ENCODE assay signal across 1 cellular context in the genomic region with DNA sequence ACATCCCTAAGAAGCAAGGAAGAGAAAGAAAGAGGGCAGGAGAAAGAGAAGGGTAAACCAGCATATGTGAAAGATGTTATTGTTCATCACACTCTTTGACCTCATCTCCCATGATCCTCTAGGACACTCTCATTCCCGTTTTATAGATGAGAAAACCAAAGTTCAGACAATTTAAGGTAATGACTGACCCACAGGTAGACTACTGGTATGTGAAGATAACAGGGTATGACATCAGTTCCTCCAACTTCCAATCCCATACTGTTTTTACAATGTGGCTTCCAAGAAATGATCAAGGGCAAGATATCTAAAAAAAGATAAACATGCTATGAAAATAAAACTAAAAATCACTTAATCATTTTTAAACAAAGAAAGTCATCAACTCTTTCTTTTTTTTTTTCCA.
TF ChIP-seq lines count a peak whose summit lies in the region.

No MANE protein-coding gene starts in this region.

TF ChIP-seq in K562, 482 proteins besides CTCF, POLR2A, EP300 and RAD21 (continued from another document and continues in another):
- TF ChIP-seq, protein P1, sequence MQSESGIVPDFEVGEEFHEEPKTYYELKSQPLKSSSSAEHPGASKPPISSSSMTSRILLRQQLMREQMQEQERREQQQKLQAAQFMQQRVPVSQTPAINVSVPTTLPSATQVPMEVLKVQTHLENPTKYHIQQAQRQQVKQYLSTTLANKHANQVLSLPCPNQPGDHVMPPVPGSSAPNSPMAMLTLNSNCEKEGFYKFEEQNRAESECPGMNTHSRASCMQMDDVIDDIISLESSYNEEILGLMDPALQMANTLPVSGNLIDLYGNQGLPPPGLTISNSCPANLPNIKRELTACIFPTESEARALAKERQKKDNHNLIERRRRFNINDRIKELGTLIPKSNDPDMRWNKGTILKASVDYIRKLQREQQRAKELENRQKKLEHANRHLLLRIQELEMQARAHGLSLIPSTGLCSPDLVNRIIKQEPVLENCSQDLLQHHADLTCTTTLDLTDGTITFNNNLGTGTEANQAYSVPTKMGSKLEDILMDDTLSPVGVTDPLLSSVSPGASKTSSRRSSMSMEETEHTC (IDR thresholded peaks at IDR 0.05), result no peak
- no peak for TF ChIP-seq RBM17 (IDR thresholded peaks at IDR 0.05; ENCODE audit: borderline replicate concordance, low read depth, low read length)
- TF ChIP-seq, protein P2, sequence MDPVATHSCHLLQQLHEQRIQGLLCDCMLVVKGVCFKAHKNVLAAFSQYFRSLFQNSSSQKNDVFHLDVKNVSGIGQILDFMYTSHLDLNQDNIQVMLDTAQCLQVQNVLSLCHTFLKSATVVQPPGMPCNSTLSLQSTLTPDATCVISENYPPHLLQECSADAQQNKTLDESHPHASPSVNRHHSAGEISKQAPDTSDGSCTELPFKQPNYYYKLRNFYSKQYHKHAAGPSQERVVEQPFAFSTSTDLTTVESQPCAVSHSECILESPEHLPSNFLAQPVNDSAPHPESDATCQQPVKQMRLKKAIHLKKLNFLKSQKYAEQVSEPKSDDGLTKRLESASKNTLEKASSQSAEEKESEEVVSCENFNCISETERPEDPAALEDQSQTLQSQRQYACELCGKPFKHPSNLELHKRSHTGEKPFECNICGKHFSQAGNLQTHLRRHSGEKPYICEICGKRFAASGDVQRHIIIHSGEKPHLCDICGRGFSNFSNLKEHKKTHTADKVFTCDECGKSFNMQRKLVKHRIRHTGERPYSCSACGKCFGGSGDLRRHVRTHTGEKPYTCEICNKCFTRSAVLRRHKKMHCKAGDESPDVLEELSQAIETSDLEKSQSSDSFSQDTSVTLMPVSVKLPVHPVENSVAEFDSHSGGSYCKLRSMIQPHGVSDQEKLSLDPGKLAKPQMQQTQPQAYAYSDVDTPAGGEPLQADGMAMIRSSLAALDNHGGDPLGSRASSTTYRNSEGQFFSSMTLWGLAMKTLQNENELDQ (CRISPR knock-in tag; IDR thresholded peaks at IDR 0.05; ENCODE audit: borderline replicate concordance), result no peak
- no peak for TF ChIP-seq MXI1 (IDR thresholded peaks at IDR 0.05; ENCODE audit: low read depth, low read length)
- no peak for TF ChIP-seq ZNF507 (tag; conservative IDR thresholded peaks at IDR 0.05)
- no peak for TF ChIP-seq ZNF695 (CRISPR knock-in tag; IDR thresholded peaks at IDR 0.05)
- TF ChIP-seq SAFB2 (IDR thresholded peaks at IDR 0.05; ENCODE audit: borderline replicate concordance, low read depth, low read length, severe bottlenecking), result no peak
- TF ChIP-seq TCFL5 (CRISPR knock-in tag; conservative IDR thresholded peaks at IDR 0.05), result no peak
- TF ChIP-seq, protein P3, sequence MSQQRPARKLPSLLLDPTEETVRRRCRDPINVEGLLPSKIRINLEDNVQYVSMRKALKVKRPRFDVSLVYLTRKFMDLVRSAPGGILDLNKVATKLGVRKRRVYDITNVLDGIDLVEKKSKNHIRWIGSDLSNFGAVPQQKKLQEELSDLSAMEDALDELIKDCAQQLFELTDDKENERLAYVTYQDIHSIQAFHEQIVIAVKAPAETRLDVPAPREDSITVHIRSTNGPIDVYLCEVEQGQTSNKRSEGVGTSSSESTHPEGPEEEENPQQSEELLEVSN (IDR thresholded peaks at IDR 0.05; ENCODE audit: borderline replicate concordance in 1 of 2, extremely low read depth in 1 of 2, insufficient read depth in 1 of 2, insufficient read length in 1 of 2, low read depth in 1 of 2, low read length in 1 of 2, poor library complexity in 1 of 2, severe bottlenecking in 1 of 2), result no peak
- TF ChIP-seq, protein P4, sequence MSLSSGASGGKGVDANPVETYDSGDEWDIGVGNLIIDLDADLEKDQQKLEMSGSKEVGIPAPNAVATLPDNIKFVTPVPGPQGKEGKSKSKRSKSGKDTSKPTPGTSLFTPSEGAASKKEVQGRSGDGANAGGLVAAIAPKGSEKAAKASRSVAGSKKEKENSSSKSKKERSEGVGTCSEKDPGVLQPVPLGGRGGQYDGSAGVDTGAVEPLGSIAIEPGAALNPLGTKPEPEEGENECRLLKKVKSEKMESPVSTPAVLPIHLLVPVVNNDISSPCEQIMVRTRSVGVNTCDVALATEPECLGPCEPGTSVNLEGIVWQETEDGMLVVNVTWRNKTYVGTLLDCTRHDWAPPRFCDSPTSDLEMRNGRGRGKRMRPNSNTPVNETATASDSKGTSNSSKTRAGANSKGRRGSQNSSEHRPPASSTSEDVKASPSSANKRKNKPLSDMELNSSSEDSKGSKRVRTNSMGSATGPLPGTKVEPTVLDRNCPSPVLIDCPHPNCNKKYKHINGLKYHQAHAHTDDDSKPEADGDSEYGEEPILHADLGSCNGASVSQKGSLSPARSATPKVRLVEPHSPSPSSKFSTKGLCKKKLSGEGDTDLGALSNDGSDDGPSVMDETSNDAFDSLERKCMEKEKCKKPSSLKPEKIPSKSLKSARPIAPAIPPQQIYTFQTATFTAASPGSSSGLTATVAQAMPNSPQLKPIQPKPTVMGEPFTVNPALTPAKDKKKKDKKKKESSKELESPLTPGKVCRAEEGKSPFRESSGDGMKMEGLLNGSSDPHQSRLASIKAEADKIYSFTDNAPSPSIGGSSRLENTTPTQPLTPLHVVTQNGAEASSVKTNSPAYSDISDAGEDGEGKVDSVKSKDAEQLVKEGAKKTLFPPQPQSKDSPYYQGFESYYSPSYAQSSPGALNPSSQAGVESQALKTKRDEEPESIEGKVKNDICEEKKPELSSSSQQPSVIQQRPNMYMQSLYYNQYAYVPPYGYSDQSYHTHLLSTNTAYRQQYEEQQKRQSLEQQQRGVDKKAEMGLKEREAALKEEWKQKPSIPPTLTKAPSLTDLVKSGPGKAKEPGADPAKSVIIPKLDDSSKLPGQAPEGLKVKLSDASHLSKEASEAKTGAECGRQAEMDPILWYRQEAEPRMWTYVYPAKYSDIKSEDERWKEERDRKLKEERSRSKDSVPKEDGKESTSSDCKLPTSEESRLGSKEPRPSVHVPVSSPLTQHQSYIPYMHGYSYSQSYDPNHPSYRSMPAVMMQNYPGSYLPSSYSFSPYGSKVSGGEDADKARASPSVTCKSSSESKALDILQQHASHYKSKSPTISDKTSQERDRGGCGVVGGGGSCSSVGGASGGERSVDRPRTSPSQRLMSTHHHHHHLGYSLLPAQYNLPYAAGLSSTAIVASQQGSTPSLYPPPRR (CRISPR knock-in tag; IDR thresholded peaks at IDR 0.05; ENCODE audit: borderline replicate concordance), result no peak
- no peak for TF ChIP-seq GTF2F1 (IDR thresholded peaks at IDR 0.05; ENCODE audit: low read depth, low read length)
- no peak for TF ChIP-seq ADNP (tag; IDR thresholded peaks at IDR 0.05)
- TF ChIP-seq, protein P5, sequence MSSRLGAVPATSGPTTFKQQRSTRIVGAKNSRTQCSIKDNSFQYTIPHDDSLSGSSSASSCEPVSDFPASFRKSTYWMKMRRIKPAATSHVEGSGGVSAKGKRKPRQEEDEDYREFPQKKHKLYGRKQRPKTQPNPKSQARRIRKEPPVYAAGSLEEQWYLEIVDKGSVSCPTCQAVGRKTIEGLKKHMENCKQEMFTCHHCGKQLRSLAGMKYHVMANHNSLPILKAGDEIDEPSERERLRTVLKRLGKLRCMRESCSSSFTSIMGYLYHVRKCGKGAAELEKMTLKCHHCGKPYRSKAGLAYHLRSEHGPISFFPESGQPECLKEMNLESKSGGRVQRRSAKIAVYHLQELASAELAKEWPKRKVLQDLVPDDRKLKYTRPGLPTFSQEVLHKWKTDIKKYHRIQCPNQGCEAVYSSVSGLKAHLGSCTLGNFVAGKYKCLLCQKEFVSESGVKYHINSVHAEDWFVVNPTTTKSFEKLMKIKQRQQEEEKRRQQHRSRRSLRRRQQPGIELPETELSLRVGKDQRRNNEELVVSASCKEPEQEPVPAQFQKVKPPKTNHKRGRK (tag; IDR thresholded peaks at IDR 0.05), result no peak
- no peak for TF ChIP-seq LARP7 (IDR thresholded peaks at IDR 0.05)
- no peak for TF ChIP-seq ZNF354B (CRISPR knock-in tag; IDR thresholded peaks at IDR 0.05)
- no peak for TF ChIP-seq FOSL1 (tag; conservative IDR thresholded peaks at IDR 0.05)
- peak; percentile 78 for TF ChIP-seq DMBX1 (CRISPR knock-in tag; IDR thresholded peaks at IDR 0.05; ENCODE audit: borderline replicate concordance)
- TF ChIP-seq, protein P6, sequence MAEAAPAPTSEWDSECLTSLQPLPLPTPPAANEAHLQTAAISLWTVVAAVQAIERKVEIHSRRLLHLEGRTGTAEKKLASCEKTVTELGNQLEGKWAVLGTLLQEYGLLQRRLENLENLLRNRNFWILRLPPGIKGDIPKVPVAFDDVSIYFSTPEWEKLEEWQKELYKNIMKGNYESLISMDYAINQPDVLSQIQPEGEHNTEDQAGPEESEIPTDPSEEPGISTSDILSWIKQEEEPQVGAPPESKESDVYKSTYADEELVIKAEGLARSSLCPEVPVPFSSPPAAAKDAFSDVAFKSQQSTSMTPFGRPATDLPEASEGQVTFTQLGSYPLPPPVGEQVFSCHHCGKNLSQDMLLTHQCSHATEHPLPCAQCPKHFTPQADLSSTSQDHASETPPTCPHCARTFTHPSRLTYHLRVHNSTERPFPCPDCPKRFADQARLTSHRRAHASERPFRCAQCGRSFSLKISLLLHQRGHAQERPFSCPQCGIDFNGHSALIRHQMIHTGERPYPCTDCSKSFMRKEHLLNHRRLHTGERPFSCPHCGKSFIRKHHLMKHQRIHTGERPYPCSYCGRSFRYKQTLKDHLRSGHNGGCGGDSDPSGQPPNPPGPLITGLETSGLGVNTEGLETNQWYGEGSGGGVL (CRISPR knock-in tag; IDR thresholded peaks at IDR 0.05), result no peak
- TF ChIP-seq, protein P7, sequence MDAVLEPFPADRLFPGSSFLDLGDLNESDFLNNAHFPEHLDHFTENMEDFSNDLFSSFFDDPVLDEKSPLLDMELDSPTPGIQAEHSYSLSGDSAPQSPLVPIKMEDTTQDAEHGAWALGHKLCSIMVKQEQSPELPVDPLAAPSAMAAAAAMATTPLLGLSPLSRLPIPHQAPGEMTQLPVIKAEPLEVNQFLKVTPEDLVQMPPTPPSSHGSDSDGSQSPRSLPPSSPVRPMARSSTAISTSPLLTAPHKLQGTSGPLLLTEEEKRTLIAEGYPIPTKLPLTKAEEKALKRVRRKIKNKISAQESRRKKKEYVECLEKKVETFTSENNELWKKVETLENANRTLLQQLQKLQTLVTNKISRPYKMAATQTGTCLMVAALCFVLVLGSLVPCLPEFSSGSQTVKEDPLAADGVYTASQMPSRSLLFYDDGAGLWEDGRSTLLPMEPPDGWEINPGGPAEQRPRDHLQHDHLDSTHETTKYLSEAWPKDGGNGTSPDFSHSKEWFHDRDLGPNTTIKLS (IDR thresholded peaks at IDR 0.05; ENCODE audit: borderline replicate concordance, low read depth), result no peak
- TF ChIP-seq, protein P8, sequence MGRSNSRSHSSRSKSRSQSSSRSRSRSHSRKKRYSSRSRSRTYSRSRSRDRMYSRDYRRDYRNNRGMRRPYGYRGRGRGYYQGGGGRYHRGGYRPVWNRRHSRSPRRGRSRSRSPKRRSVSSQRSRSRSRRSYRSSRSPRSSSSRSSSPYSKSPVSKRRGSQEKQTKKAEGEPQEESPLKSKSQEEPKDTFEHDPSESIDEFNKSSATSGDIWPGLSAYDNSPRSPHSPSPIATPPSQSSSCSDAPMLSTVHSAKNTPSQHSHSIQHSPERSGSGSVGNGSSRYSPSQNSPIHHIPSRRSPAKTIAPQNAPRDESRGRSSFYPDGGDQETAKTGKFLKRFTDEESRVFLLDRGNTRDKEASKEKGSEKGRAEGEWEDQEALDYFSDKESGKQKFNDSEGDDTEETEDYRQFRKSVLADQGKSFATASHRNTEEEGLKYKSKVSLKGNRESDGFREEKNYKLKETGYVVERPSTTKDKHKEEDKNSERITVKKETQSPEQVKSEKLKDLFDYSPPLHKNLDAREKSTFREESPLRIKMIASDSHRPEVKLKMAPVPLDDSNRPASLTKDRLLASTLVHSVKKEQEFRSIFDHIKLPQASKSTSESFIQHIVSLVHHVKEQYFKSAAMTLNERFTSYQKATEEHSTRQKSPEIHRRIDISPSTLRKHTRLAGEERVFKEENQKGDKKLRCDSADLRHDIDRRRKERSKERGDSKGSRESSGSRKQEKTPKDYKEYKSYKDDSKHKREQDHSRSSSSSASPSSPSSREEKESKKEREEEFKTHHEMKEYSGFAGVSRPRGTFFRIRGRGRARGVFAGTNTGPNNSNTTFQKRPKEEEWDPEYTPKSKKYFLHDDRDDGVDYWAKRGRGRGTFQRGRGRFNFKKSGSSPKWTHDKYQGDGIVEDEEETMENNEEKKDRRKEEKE (IDR thresholded peaks at IDR 0.05; ENCODE audit: borderline replicate concordance in 1 of 2, control insufficient read depth in 1 of 2, low read depth in 2 of 2, low read length in 1 of 2), result no peak
- TF ChIP-seq, protein P9, sequence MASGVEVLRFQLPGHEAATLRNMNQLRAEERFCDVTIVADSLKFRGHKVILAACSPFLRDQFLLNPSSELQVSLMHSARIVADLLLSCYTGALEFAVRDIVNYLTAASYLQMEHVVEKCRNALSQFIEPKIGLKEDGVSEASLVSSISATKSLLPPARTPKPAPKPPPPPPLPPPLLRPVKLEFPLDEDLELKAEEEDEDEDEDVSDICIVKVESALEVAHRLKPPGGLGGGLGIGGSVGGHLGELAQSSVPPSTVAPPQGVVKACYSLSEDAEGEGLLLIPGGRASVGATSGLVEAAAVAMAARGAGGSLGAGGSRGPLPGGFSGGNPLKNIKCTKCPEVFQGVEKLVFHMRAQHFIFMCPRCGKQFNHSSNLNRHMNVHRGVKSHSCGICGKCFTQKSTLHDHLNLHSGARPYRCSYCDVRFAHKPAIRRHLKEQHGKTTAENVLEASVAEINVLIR (CRISPR knock-in tag; IDR thresholded peaks at IDR 0.05), result 0 out of 2 replicates have a peak, but pooled peaks have one; percentile 7
- TF ChIP-seq HIVEP1 (CRISPR knock-in tag; IDR thresholded peaks at IDR 0.05), result peak; percentile 47; the same call in 1 of the 2 replicates
- TF ChIP-seq TOE1 (IDR thresholded peaks at IDR 0.05; ENCODE audit: borderline replicate concordance), result no peak
- no peak for TF ChIP-seq TOE1 (CRISPR knock-in tag; IDR thresholded peaks at IDR 0.05; ENCODE audit: borderline replicate concordance, low read depth)
- no peak for TF ChIP-seq RBM39 (optimal IDR thresholded peaks at IDR 0.05; ENCODE audit: low read depth, low read length)
- TF ChIP-seq MYBL2 (IDR thresholded peaks at IDR 0.05; ENCODE audit: low read depth), result no peak
- TF ChIP-seq MYBL2 (CRISPR knock-in tag; IDR thresholded peaks at IDR 0.05; ENCODE audit: borderline replicate concordance), result no peak
- no peak for TF ChIP-seq ERF (CRISPR knock-in tag; IDR thresholded peaks at IDR 0.05)
- no peak for TF ChIP-seq ZNF408 (CRISPR knock-in tag; IDR thresholded peaks at IDR 0.05; ENCODE audit: low read depth)
- no peak for TF ChIP-seq ZNF79 (CRISPR knock-in tag; IDR thresholded peaks at IDR 0.05; ENCODE audit: low read depth)
- TF ChIP-seq RNF2 (IDR thresholded peaks at IDR 0.05), result no peak
- TF ChIP-seq SIRT6 (IDR thresholded peaks at IDR 0.05; ENCODE audit: low read depth, low read length), result no peak
- TF ChIP-seq KHSRP (IDR thresholded peaks at IDR 0.05), result no peak
- no peak for TF ChIP-seq ZNF232 (CRISPR knock-in tag; IDR thresholded peaks at IDR 0.05)
- no peak for TF ChIP-seq SNRNP70 (optimal IDR thresholded peaks at IDR 0.05; ENCODE audit: low read depth, low read length)
- TF ChIP-seq NCOA6 (IDR thresholded peaks at IDR 0.05), result no peak
- peak; percentile 10; the same call in 1 of the 2 replicates for TF ChIP-seq ZNF239 (CRISPR knock-in tag; IDR thresholded peaks at IDR 0.05)
- TF ChIP-seq FOXJ3 (CRISPR knock-in tag; IDR thresholded peaks at IDR 0.05), result no peak
- TF ChIP-seq CHD2 (IDR thresholded peaks at IDR 0.05; ENCODE audit: low read depth, low read length), result no peak
- TF ChIP-seq, protein P10, sequence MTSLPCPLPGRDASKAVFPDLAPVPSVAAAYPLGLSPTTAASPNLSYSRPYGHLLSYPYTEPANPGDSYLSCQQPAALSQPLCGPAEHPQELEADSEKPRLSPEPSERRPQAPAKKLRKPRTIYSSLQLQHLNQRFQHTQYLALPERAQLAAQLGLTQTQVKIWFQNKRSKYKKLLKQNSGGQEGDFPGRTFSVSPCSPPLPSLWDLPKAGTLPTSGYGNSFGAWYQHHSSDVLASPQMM (CRISPR knock-in tag; IDR thresholded peaks at IDR 0.05), result no peak
